ENCODE assay signal across 8 cellular contexts in the genomic region with DNA sequence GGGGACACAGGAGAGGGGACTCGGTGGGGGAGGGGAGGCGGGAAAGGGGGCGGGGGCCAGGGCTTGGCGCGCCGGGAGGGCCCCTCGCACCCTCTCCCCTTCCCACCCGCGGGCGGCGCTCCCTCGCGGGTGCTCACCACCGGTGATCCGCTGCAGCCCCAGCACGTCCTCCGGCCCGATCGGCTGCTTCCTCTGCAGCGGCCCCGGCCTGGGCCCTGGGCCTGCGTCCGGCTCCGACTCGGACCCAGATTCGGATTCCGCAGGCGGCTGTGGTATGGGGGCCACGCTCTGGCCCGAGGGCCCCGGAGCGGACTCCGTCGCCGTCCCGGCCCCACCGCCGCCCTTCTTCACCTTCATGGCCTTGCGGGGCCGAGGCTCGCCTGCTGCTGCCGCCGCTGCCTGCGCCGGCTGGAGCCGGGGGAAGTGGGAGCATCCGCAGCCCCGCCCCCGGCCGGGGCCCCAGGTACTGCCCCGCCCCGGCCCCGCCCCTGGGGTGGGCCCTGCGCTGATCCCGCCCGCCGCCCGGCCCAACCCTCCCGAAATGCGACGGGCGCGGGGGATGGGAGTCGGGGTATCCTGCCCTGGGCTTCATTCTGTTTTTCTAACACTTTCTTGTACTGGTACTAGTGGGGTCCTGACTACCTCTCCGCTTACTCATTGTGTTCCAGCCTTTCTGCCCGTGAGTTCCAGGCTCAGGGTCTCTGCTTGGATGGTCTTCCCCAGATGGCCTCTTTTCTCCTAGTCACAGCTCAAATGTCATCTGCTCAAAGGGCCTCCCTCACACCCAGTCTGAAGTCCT.
DNase-seq lines count a peak whose midpoint lies in the region; ATAC-seq and TF ChIP-seq lines count a peak whose summit lies in the region.

A gene (minus strand): TSS at position 424 of the 799 bp plus-strand sequence. CDS start 67 bp downstream, at position 357.

- POLR2A ChIA-PET in AG04449 (lab: Yijun Ruan, JAX) = interaction anchor here (0.5 to 1.9 kb wide), 3 partner anchors 18 to 49 kb away, joined by 3 to 6 read pairs (median 4); a partner anchor contains a TSS

- peak within 1 kb of the TSS in 1 of 2 donors; percentile 10 for H3K27ac ChIP-seq in mucosa of rectum (ENCODE audit: low read depth in 2 of 2, low read length in 2 of 2)

- H3K4me1 ChIP-seq in NT2/D1 (ENCODE audit: insufficient read depth, insufficient read length) (peaks cover 11% of the 10 kb centered on the region), mucosa of rectum (ENCODE audit: control insufficient read depth in 2 of 2, insufficient read depth in 2 of 2, low read length in 2 of 2) (peaks cover 13 to 22% of the 10 kb centered on the region in 2 donors)

- H3K4me3 ChIP-seq in AG04449 (ENCODE audit: low read depth, low read length) (peak within 1 kb of the TSS; percentile 75), NT2/D1 (ENCODE audit: insufficient read length, low read depth) (peak within 1 kb of the TSS; percentile 72), mucosa of rectum (ENCODE audit: low read length in 2 of 2) (peak within 1 kb of the TSS; percentile 64 to 70)

- H3K36me3 ChIP-seq in NT2/D1 (ENCODE audit: insufficient read depth, insufficient read length, low read length) (peaks cover 43% of the 10 kb centered on the region), mucosa of rectum (ENCODE audit: control insufficient read depth in 2 of 2, insufficient read depth in 2 of 2, low read length in 2 of 2) (peaks cover 34 to 43% of the 10 kb centered on the region in 2 donors)

- no peak for TF ChIP-seq POLR2A in erythroblast (IDR thresholded peaks at IDR 0.05; ENCODE audit: low read length)

- no peaks in the 10 kb centered on the region for H3K9me3 ChIP-seq in NT2/D1 (ENCODE audit: insufficient read depth, low read length)
- H3K9me3 ChIP-seq in mucosa of rectum (ENCODE audit: control insufficient read depth in 2 of 2, low read length in 2 of 2) = no peaks in the 10 kb centered on the region

- H3K27me3 ChIP-seq in NT2/D1 (ENCODE audit: insufficient read depth, insufficient read length) (no peaks in the 10 kb centered on the region), mucosa of rectum (ENCODE audit: control insufficient read depth in 2 of 2, insufficient read depth in 2 of 2, low read length in 2 of 2) (no peaks in the 10 kb centered on the region)

- ATAC-seq in GM18909 (IDR thresholded peaks at IDR 0.05; ENCODE audit: poor library complexity, unreplicated experiment) (peak; percentile 42), HG03457 (IDR thresholded peaks at IDR 0.05; ENCODE audit: unreplicated experiment) (peak; percentile 47)

- no peak for DNase-seq in AG04449 (ENCODE audit: low read depth, low spot score)
- DNase-seq in NT2/D1 (ENCODE audit: low read depth, low spot score) = no peak
- DNase-seq in activated T-cell treated with anti-CD3 and anti-CD28 coated beads for 4 hours = peak; percentile 67
- DNase-seq in erythroblast (lab: John Stamatoyannopoulos, UW) = peak; percentile 66 to 75
- peak; percentile 48 to 52 for DNase-seq in stimulated activated CD8-positive, alpha-beta memory T cell treated with anti-CD3 and anti-CD28 coated beads, Interleukin-4, amount 100 ng/mL, for 4 hours (ENCODE audit: low read depth in 2 of 2, low spot score in 1 of 2)

- CTCF ChIA-PET in AG04449 (lab: Yijun Ruan, JAX) = interaction anchor here (1.0 to 8.9 kb wide), 3 partner anchors 15 to 57 kb away, joined by 4 to 107 read pairs (median 5); no protein-coding TSS in a partner anchor

- TF ChIP-seq CTCF in AG04449 (IDR thresholded peaks at IDR 0.05; ENCODE audit: insufficient read depth, low read length, missing control alignments) = no peak

- peak within 1 kb of the TSS; percentile 85 for H3K9ac ChIP-seq in NT2/D1 (ENCODE audit: insufficient read length, low read depth)
- H3K9ac ChIP-seq in mucosa of rectum (ENCODE audit: low read depth in 1 of 2, low read length in 2 of 2) = peak within 1 kb of the TSS; percentile 56 to 63

Comparison
In these comparisons a context has a peak if more than half of its experiments do, and no peak if none do; other contexts are left out.
1. DNase-seq: peak in activated T-cell treated with anti-CD3 and anti-CD28 coated beads for 4 hours (single experiment), erythroblast (2 of 2) and stimulated activated CD8-positive, alpha-beta memory T cell treated with anti-CD3 and anti-CD28 coated beads, Interleukin-4, amount 100 ng/mL, for 4 hours (2 of 2); none in AG04449 (single experiment) and NT2/D1 (single experiment).
2. Peak in every context shown above with its lines, with median percentiles within 50 percentile points of each other: H3K4me3 ChIP-seq.